Comparison of ENCODE assay signal across 8 cellular contexts in the genomic region with DNA sequence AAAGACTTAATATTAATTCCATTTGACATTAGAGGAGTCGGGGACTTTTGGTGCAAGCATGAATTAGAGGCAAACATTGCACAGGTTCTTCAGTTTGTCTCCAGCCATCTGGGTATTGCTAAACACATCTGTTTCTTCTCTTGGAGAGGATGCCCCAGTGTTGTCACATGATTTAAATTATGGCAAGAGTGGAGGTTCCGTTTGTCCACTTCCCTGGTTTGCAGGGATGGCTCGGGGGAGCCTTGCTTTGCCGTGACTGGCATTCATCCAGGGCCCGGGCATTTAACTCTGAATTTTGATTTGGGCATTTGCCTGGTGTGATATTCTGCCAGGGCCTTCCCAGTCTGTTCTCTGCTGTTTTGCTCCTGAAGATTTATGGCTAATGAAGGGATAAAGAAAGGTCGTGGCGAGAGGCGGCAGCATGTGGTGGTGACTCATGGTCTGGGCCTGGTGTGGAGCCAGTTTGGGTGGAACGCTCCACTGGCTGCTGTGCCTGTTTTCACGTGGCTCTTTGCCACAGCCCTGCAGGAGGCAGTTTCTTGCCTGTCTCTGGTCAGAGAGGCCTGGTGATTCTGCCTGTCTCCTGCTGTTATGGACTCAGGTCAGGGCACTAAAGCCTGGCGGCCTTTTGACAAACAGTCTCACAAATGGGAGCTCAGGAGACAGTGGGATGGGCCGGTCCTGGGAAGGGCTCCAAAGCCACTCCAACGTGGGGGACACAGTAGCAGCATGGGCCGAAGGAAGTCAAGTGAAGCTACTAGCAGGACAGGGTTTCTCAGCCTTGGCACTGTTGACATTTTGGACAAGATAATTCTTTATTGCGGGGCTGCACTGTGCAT.
DNase-seq lines count a peak whose midpoint lies in the region; ATAC-seq and TF ChIP-seq lines count a peak whose summit lies in the region.

No MANE protein-coding gene starts in this region.

- peak overlapping the region; percentile 96 for H3K27ac Mint-ChIP-seq in HFFc6

- TF ChIP-seq EP300 in esophagus muscularis mucosa (IDR thresholded peaks at IDR 0.05): no peak

- no peaks in the 10 kb centered on the region for H3K9me3 Mint-ChIP-seq in HFFc6

- no peak for TF ChIP-seq POLR2A in esophagus muscularis mucosa (IDR thresholded peaks at IDR 0.05; ENCODE audit: low read depth)

- TF ChIP-seq CTCF in HFFc6 (IDR thresholded peaks at IDR 0.05) (peak; percentile 15; the same call in 1 of the 2 replicates), esophagus muscularis mucosa (IDR thresholded peaks at IDR 0.05) (peak in 1 of 3 experiments; percentile 8)

- DNase-seq in HFFc6: peak; percentile 97
- peak; percentile 98 for DNase-seq in esophagus muscularis mucosa (ENCODE audit: extremely low spot score)
- peak; percentile 99 for DNase-seq in myocyte (ENCODE audit: low read depth)
- no peak for DNase-seq in NCI-H187 treated with DMSO at 0.1 percent for 48 hours (lab: John Stamatoyannopoulos, UW)
- no peak for DNase-seq in SKM-1 (lab: John Stamatoyannopoulos, UW; ENCODE audit: unreplicated experiment)
- DNase-seq in NK-92 (lab: John Stamatoyannopoulos, UW; ENCODE audit: unreplicated experiment): no peak

- peak overlapping the region in 3 of 4 donors; percentile 13 to 42 (median 29) for H3K4me3 ChIP-seq in esophagus muscularis mucosa

- H3K4me3 Mint-ChIP-seq in HFFc6: peak overlapping the region; percentile 54

- H3K27ac ChIP-seq in esophagus muscularis mucosa (replicated peaks in 1 of 4): peak overlapping the region; percentile 77 to 86 (median 82)

- no peak for ATAC-seq in GM21529 (IDR thresholded peaks at IDR 0.05; ENCODE audit: unreplicated experiment)

- H3K9me3 ChIP-seq in esophagus muscularis mucosa: no peaks in the 10 kb centered on the region

- no peaks in the 10 kb centered on the region for H3K27me3 ChIP-seq in esophagus muscularis mucosa

- no peaks in the 10 kb centered on the region for H3K36me3 ChIP-seq in esophagus muscularis mucosa

- H3K27me3 Mint-ChIP-seq in HFFc6 (ENCODE audit: insufficient read depth): peaks cover 2% of the 10 kb centered on the region; the same call in 1 of the 2 replicates

- H3K4me1 Mint-ChIP-seq in HFFc6 (ENCODE audit: low read depth): peaks cover 77% of the 10 kb centered on the region

- H3K36me3 Mint-ChIP-seq in HFFc6 (ENCODE audit: low read depth): 0 out of 2 replicates have a peak, but pooled peaks cover 4% of the 10 kb centered on the region

- intact Hi-C loops in esophagus muscularis mucosa (cut with DNase I): loop anchor here (5.0 kb wide), 3 partner anchors 100 to 425 kb away; partner anchors contain the start of gene PGRMC2

- WGBS in esophagus muscularis mucosa: 21% methylated on average over 11 of the region's 15 CpGs

- peaks cover 38 to 83% (median 80%) of the 10 kb centered on the region in 4 donors for H3K4me1 ChIP-seq in esophagus muscularis mucosa

TF ChIP-seq in PFSK-1, 5 proteins besides CTCF, POLR2A, EP300 and RAD21:
- no peak for TF ChIP-seq SIN3A (IDR thresholded peaks at IDR 0.05; ENCODE audit: borderline replicate concordance, insufficient read depth, low read length)
- TF ChIP-seq POLR2AphosphoS5 (IDR thresholded peaks at IDR 0.05; ENCODE audit: low read depth, low read length): 0 out of 2 replicates have a peak, but pooled peaks have one; percentile 34
- peak; percentile 65 for TF ChIP-seq FOXP2 (optimal IDR thresholded peaks at IDR 0.05; ENCODE audit: borderline replicate concordance, extremely low read depth, extremely low read length, insufficient read depth)

Comparison
In these comparisons a context has a peak if more than half of its experiments do, and no peak if none do; other contexts are left out.
1. DNase-seq: peak in HFFc6 (single experiment), esophagus muscularis mucosa (single experiment) and myocyte (single experiment); none in NCI-H187 treated with DMSO at 0.1 percent for 48 hours (single experiment), SKM-1 (single experiment) and NK-92 (single experiment).